ENCODE assay signal across 31 cellular contexts in the genomic region with DNA sequence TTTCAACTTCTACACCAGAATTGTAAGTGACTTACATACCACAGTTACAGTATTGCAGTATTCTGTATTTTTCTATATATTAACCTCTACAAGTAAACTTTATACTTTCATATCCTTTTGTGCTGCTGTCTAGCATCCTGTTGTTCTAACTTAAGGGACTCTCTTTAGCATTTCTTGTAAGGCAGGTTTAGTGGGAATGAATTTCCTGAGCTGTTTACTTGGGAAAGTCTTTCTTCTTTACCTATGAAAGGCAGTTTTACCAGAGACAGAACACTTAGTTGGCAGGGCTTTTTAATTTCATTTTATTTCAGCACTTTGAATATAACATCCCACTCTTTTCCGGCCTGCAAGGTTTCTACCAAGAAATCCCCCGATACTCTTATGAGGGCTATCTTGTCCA.
"Had no signal": no experiment of that assay in that cellular context is flagged by ENCODE, and none has a peak within 500 bp of the region (broad histone marks: within the 10 kb centered on the region; RNA-seq: fewer than 3 reads in every experiment).

No MANE protein-coding gene starts in this region.

- H3K27ac ChIP-seq: adrenal gland, body of pancreas, breast epithelium, Peyer's patch, WERI-Rb-1 had no signal

- DNase-seq: activated CD4-positive, alpha-beta T cell treated with anti-CD3 and anti-CD28 coated beads, Interleukin-2, amount 10 ng/mL, durations not matched to agents 24 days and 14 days; activated CD4-positive, alpha-beta T cell treated with anti-CD3 and anti-CD28 coated beads, Interleukin-2, amount 50 U/mL, for 4 hours; activated CD8-positive, alpha-beta T cell treated with anti-CD3 and anti-CD28 coated beads, Interleukin-2, amount 10 ng/mL, durations not matched to agents 7 days and 5 days; activated gamma-delta T cell treated with Interleukin-2 at 50 U/mL for 16 hours; activated naive CD4-positive, alpha-beta T cell treated with anti-CD3 and anti-CD28 coated beads for 36 hours; activated T-cell treated with anti-CD3 and anti-CD28 coated beads, Interleukin-2, amount 50 U/mL, for 4 hours; body of pancreas; Karpas-422; KBM-7; MM.1S; MV-4-11; NCI-H1092; NCI-H1436 treated with DMSO at 0.1 percent for 48 hours; NCI-H1694 treated with DMSO at 0.1 percent for 48 hours; NCI-H2029; NCI-H345; NCI-H524 treated with DMSO at 0.1 percent for 48 hours; NK-92 treated with Interleukin-12 subunit alpha and Interleukin-12 subunit beta, amount 100 ng/mL, for 24 hours; PC-3; Peyer's patch; RPMI8226; SHP77 treated with DMSO at 0.1 percent for 48 hours; SW 1271; T-helper 1 cell; T-helper 2 cell; T-helper 9 cell; WERI-Rb-1 had no signal

- H3K4me3 Mint-ChIP-seq: activated CD4-positive, alpha-beta T cell treated with anti-CD3 and anti-CD28 coated beads, Interleukin-2, amount 10 ng/mL, durations not matched to agents 24 days and 14 days; activated CD8-positive, alpha-beta T cell treated with anti-CD3 and anti-CD28 coated beads, Interleukin-2, amount 10 ng/mL, durations not matched to agents 7 days and 5 days; activated naive CD4-positive, alpha-beta T cell treated with anti-CD3 and anti-CD28 coated beads for 36 hours; activated T-cell treated with anti-CD3 and anti-CD28 coated beads, Interleukin-2, amount 50 U/mL, for 4 hours; activated T-helper 1 cell treated with anti-CD3 and anti-CD28 coated beads, Interleukin-12 subunit alpha, Interleukin-12 subunit beta, Interleukin-2, Interleukin-4 antibody, amounts not matched to agents 30 ng/mL and 10 ng/mL and 1 ng/mL, durations not matched to agents 14 hours and 24 hours and 36 hours had no signal

- H3K27ac Mint-ChIP-seq: activated CD4-positive, alpha-beta T cell treated with anti-CD3 and anti-CD28 coated beads, Interleukin-2, amount 10 ng/mL, durations not matched to agents 24 days and 14 days; activated CD8-positive, alpha-beta T cell treated with anti-CD3 and anti-CD28 coated beads, Interleukin-2, amount 10 ng/mL, durations not matched to agents 7 days and 5 days; activated naive CD4-positive, alpha-beta T cell treated with anti-CD3 and anti-CD28 coated beads for 36 hours; activated naive CD4-positive, alpha-beta T cell treated with anti-CD3 and anti-CD28 coated beads, Interleukin-2, amount 50 U/mL, for 72 hours; activated T-helper 1 cell treated with anti-CD3 and anti-CD28 coated beads, Interleukin-12 subunit alpha, Interleukin-12 subunit beta, Interleukin-2, Interleukin-4 antibody, amounts not matched to agents 30 ng/mL and 10 ng/mL and 1 ng/mL, durations not matched to agents 14 hours and 24 hours and 36 hours had no signal

- H3K36me3 Mint-ChIP-seq: activated naive CD4-positive, alpha-beta T cell treated with anti-CD3 and anti-CD28 coated beads, Interleukin-2, amount 50 U/mL, for 72 hours had no signal

- H3K27me3 ChIP-seq: adrenal gland, body of pancreas, breast epithelium, Peyer's patch had no signal

- H3K4me3 ChIP-seq: adrenal gland, body of pancreas, breast epithelium, Peyer's patch had no signal

- H3K9me3 Mint-ChIP-seq: activated CD4-positive, alpha-beta T cell treated with anti-CD3 and anti-CD28 coated beads, Interleukin-2, amount 10 ng/mL, durations not matched to agents 24 days and 14 days; activated naive CD4-positive, alpha-beta T cell treated with anti-CD3 and anti-CD28 coated beads, Interleukin-2, amount 50 U/mL, for 72 hours; activated T-helper 1 cell treated with anti-CD3 and anti-CD28 coated beads, Interleukin-12 subunit alpha, Interleukin-12 subunit beta, Interleukin-2, Interleukin-4 antibody, amounts not matched to agents 30 ng/mL and 10 ng/mL and 1 ng/mL, durations not matched to agents 14 hours and 24 hours and 36 hours had no signal

- H3K9me3 ChIP-seq: adrenal gland, body of pancreas, breast epithelium, Peyer's patch had no signal

- ATAC-seq: activated CD8-positive, alpha-beta T cell treated with anti-CD3 and anti-CD28 coated beads, Interleukin-2, amount 10 ng/mL, durations not matched to agents 7 days and 5 days; activated naive CD4-positive, alpha-beta T cell treated with anti-CD3 and anti-CD28 coated beads, Interleukin-2, amount 50 U/mL, for 72 hours; activated T-cell treated with anti-CD3 and anti-CD28 coated beads, Interleukin-2, amount 50 U/mL, for 4 hours; body of pancreas; PC-3 had no signal

- H3K4me1 Mint-ChIP-seq: activated CD4-positive, alpha-beta T cell treated with anti-CD3 and anti-CD28 coated beads, Interleukin-2, amount 10 ng/mL, durations not matched to agents 24 days and 14 days had no signal

- H3K36me3 ChIP-seq: adrenal gland, breast epithelium, Peyer's patch, WERI-Rb-1 had no signal

- H3K4me1 ChIP-seq: adrenal gland, body of pancreas, breast epithelium, Peyer's patch had no signal
